ENCODE assay signal across 18 cellular contexts in genomic region chr11:127114035-127114434, GRCh38.
"Had no signal": no experiment of that assay in that cellular context is flagged by ENCODE, and none has a peak within 500 bp of the region (broad histone marks: within the 10 kb centered on the region; RNA-seq: fewer than 3 reads in every experiment).

No MANE protein-coding gene starts in this region.

- H3K4me3 ChIP-seq: esophagus squamous epithelium, gastroesophageal sphincter, heart left ventricle, smooth muscle cell, testis, uterus had no signal

- DNase-seq: activated T-cell treated with anti-CD3 and anti-CD28 coated beads, Interleukin-2, amount 50 U/mL, for 24 hours; aorta; brain microvascular endothelial cell; central memory CD4-positive, alpha-beta T cell; effector memory CD4-positive, alpha-beta T cell; esophagus squamous epithelium; heart left ventricle; left cardiac atrium; midbrain; stimulated activated CD4-positive, alpha-beta T cell treated with anti-CD3 and anti-CD28 coated beads, Interleukin-2, amount 100 ng/mL, for 48 hours; stimulated activated CD8-positive, alpha-beta memory T cell treated with anti-CD3 and anti-CD28 coated beads, Interleukin-4, amount 100 ng/mL, for 48 hours; stimulated activated naive B cell treated with anti-CD40 and anti-IgM and Interleukin-4, amounts not matched to agents 10 μg/mL and 1 μg/mL and 100 μg/mL, for 72 hours; T1000; testis; trophoblast cell; uterus had no signal
